29 cellular contexts compared by ENCODE assay signal in the genomic region with DNA sequence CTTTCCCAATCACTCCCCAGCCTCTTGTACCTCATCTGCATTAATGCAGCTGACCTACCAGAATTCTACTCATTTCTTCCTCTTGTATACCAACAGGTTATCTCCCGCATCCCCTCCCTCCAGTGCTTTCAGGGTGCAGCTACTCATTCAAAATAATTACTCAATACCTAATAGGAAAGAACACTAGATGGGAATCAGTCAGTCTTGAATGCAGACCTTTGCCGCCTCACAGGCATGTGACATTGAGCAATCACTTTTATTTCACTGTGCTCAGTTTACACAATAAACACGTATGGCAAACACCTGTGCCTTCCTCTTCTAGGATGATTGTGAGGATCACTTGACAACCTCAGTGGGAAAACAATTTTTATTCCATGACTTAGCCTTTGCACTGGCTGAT.
"Had no signal": no experiment of that assay in that cellular context is flagged by ENCODE, and none has a peak within 500 bp of the region (broad histone marks: within the 10 kb centered on the region; RNA-seq: fewer than 3 reads in every experiment).

No MANE protein-coding gene starts in this region.

- H3K4me3 Mint-ChIP-seq: activated CD8-positive, alpha-beta memory T cell treated with anti-CD3 and anti-CD28 coated beads, Interleukin-2, amount 10 ng/mL, durations not matched to agents 7 days and 5 days; activated CD8-positive, alpha-beta T cell treated with anti-CD3 and anti-CD28 coated beads, Interleukin-2, amount 10 ng/mL, durations not matched to agents 7 days and 5 days; activated naive CD4-positive, alpha-beta T cell treated with anti-CD3 and anti-CD28 coated beads, Interleukin-2, amount 50 U/mL, for 24 hours; activated naive CD8-positive, alpha-beta T cell treated with anti-CD3 and anti-CD28 coated beads, Interleukin-2, amount 50 U/mL, for 24 hours; central memory CD8-positive, alpha-beta T cell; dendritic cell treated with granulocyte-macrophage colony-stimulating factor and Interleukin-4, amounts not matched to agents 40 ng/mL and 50 ng/mL, for 4 days; endodermal cell; natural killer cell; neural progenitor cell; stimulated activated naive B cell treated with anti-CD40 and anti-IgM and Interleukin-4, amounts not matched to agents 10 μg/mL and 1 μg/mL and 100 μg/mL, for 72 hours; T-helper 2 cell treated with Interferon-gamma antibody and Interleukin-4, amounts not matched to agents 5 μg/mL and 100 μg/mL, for 36 hours had no signal

- H3K4me3 ChIP-seq: heart left ventricle, lower lobe of right lung, neural progenitor cell, right atrium auricular region, stomach, thyroid gland, upper lobe of right lung had no signal

- H3K4me1 ChIP-seq: heart left ventricle, lower lobe of right lung, neural progenitor cell, parathyroid adenoma, right atrium auricular region, stomach, thyroid gland, upper lobe of right lung had no signal

- H3K27me3 ChIP-seq: heart left ventricle, neural progenitor cell, right atrium auricular region, stomach, thyroid gland, upper lobe of right lung had no signal

- H3K9ac ChIP-seq: neural progenitor cell, parathyroid adenoma had no signal

- H3K9me3 ChIP-seq: thyroid gland had no signal

- H3K27ac Mint-ChIP-seq: activated CD8-positive, alpha-beta memory T cell treated with anti-CD3 and anti-CD28 coated beads, Interleukin-2, amount 10 ng/mL, durations not matched to agents 7 days and 5 days; activated CD8-positive, alpha-beta T cell treated with anti-CD3 and anti-CD28 coated beads, Interleukin-2, amount 10 ng/mL, durations not matched to agents 7 days and 5 days; activated naive CD4-positive, alpha-beta T cell treated with anti-CD3 and anti-CD28 coated beads, Interleukin-2, amount 50 U/mL, for 24 hours; activated naive CD8-positive, alpha-beta T cell treated with anti-CD3 and anti-CD28 coated beads, Interleukin-2, amount 50 U/mL, for 24 hours; activated T-helper 2 cell treated with anti-CD3 and anti-CD28 coated beads, Interferon-gamma antibody, Interleukin-2, Interleukin-4, amounts not matched to agents 10 μg/mL and 5 μg/mL and 100 μg/mL, durations not matched to agents 14 hours and 24 hours and 36 hours; dendritic cell treated with granulocyte-macrophage colony-stimulating factor and Interleukin-4, amounts not matched to agents 40 ng/mL and 50 ng/mL, for 4 days; endodermal cell; natural killer cell; neural progenitor cell; stimulated activated naive B cell treated with anti-CD40 and anti-IgM and Interleukin-4, amounts not matched to agents 10 μg/mL and 1 μg/mL and 100 μg/mL, for 72 hours; T-helper 2 cell treated with Interferon-gamma antibody and Interleukin-4, amounts not matched to agents 5 μg/mL and 100 μg/mL, for 36 hours had no signal

- ATAC-seq: activated CD8-positive, alpha-beta memory T cell treated with anti-CD3 and anti-CD28 coated beads, Interleukin-2, amount 10 ng/mL, durations not matched to agents 7 days and 5 days; activated CD8-positive, alpha-beta T cell treated with anti-CD3 and anti-CD28 coated beads, Interleukin-2, amount 10 ng/mL, durations not matched to agents 7 days and 5 days; activated naive CD8-positive, alpha-beta T cell treated with anti-CD3 and anti-CD28 coated beads, Interleukin-2, amount 50 U/mL, for 24 hours; esophagus mucosa; heart left ventricle; lower lobe of right lung; natural killer cell; stimulated activated naive B cell treated with anti-CD40 and anti-IgM and Interleukin-4, amounts not matched to agents 10 μg/mL and 1 μg/mL and 100 μg/mL, for 72 hours; upper lobe of right lung had no signal

- H3K4me1 Mint-ChIP-seq: activated CD8-positive, alpha-beta memory T cell treated with anti-CD3 and anti-CD28 coated beads, Interleukin-2, amount 10 ng/mL, durations not matched to agents 7 days and 5 days; activated naive CD4-positive, alpha-beta T cell treated with anti-CD3 and anti-CD28 coated beads, Interleukin-2, amount 50 U/mL, for 24 hours; activated naive CD8-positive, alpha-beta T cell treated with anti-CD3 and anti-CD28 coated beads, Interleukin-2, amount 50 U/mL, for 24 hours; central memory CD8-positive, alpha-beta T cell; endodermal cell; natural killer cell; neural progenitor cell; stimulated activated naive B cell treated with anti-CD40 and anti-IgM and Interleukin-4, amounts not matched to agents 10 μg/mL and 1 μg/mL and 100 μg/mL, for 72 hours had no signal

- H3K27me3 Mint-ChIP-seq: dendritic cell treated with granulocyte-macrophage colony-stimulating factor and Interleukin-4, amounts not matched to agents 40 ng/mL and 50 ng/mL, for 4 days had no signal

- DNase-seq: activated CD4-positive, alpha-beta T cell treated with anti-CD3 and anti-CD28 coated beads for 1 hour; activated CD8-positive, alpha-beta memory T cell treated with anti-CD3 and anti-CD28 coated beads, Interleukin-2, amount 10 ng/mL, durations not matched to agents 7 days and 5 days; activated CD8-positive, alpha-beta T cell treated with anti-CD3 and anti-CD28 coated beads, Interleukin-2, amount 10 ng/mL, durations not matched to agents 7 days and 5 days; activated naive CD8-positive, alpha-beta T cell treated with anti-CD3 and anti-CD28 coated beads, Interleukin-2, amount 50 U/mL, for 24 hours; activated T-cell treated with anti-CD3 and anti-CD28 coated beads, Interleukin-2, amount 50 U/mL, for 48 hours; amygdala; endodermal cell; foreskin fibroblast; heart left ventricle; lower lobe of right lung; mesenchymal stem cell; natural killer cell; occipital lobe; stimulated activated CD4-positive, alpha-beta T cell treated with anti-CD3 and anti-CD28 coated beads, Interleukin-15, amount 100 ng/mL, for 24 hours; stimulated activated CD4-positive, alpha-beta T cell treated with anti-CD3 and anti-CD28 coated beads, Interleukin-2, amount 100 ng/mL, for 24 hours; stimulated activated naive B cell treated with anti-CD40 and anti-IgM and Interleukin-4, amounts not matched to agents 10 μg/mL and 1 μg/mL and 100 μg/mL, for 72 hours; stomach; thyroid gland; upper lobe of right lung; WERI-Rb-1 had no signal

- H3K27ac ChIP-seq: heart left ventricle, lower lobe of right lung, neural progenitor cell, parathyroid adenoma, right atrium auricular region, stomach, thyroid gland, upper lobe of right lung, WERI-Rb-1 had no signal
